1 cellular context compared by ENCODE assay signal in the genomic region with DNA sequence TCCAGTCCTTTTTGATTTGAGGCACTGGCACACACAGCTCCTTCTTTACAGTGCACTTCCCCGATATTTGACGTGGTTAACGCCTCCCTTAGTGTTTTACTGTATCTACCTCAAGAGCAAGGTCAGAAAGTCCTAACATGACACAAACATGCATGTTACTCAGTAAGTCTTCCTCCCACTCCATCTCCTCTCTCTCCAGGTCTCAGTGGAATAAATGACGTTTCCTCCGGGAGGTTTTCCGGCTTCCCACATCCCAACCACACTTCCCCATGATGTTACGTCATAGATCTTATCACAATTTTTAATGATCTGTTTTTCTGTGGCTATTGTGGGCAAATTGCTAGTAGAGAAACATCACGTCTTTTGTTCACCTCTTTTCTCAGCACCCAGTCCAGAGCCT.
TF ChIP-seq lines count a peak whose summit lies in the region.

No MANE protein-coding gene starts in this region.

TF ChIP-seq in HEK293, 187 proteins besides CTCF, POLR2A, EP300 and RAD21 (continued from another document):
- TF ChIP-seq GLI2 (tag by site-specific recombination; IDR thresholded peaks at IDR 0.05; ENCODE audit: borderline replicate concordance, low read depth) (no peak), ZNF571 (tag by site-specific recombination; IDR thresholded peaks at IDR 0.05) (no peak), ZFHX2 (tag by site-specific recombination; conservative IDR thresholded peaks at IDR 0.05) (peak; percentile 78)
